8 cellular contexts compared by ENCODE assay signal in genomic region chr17:27353469-27354050, GRCh38. TPM values are rescaled to one million over a fixed set of nuclear protein-coding genes. Genes with fewer than 3 reads are reported as not detected.
DNase-seq lines count a peak whose midpoint lies in the region; ATAC-seq and TF ChIP-seq lines count a peak whose summit lies in the region.

No MANE protein-coding gene starts in this region.

- H3K4me3 ChIP-seq in MG63 (peak overlapping the region; percentile 69), thoracic aorta (peak overlapping the region; percentile 82)

- peak overlapping the region; percentile 97 for H3K27ac Mint-ChIP-seq in activated naive CD4-positive, alpha-beta T cell treated with anti-CD3 and anti-CD28 coated beads, Interleukin-2, amount 50 U/mL, for 24 hours
- peak overlapping the region; percentile 84 for H3K27ac Mint-ChIP-seq in osteocyte (ENCODE audit: unreplicated experiment)

- peak; percentile 98 for TF ChIP-seq CTCF in osteocyte (IDR thresholded peaks at IDR 0.05)
- peak; percentile 97 for TF ChIP-seq CTCF in thoracic aorta (IDR thresholded peaks at IDR 0.05)

- H3K4me1 Mint-ChIP-seq in activated naive CD4-positive, alpha-beta T cell treated with anti-CD3 and anti-CD28 coated beads, Interleukin-2, amount 50 U/mL, for 24 hours: peaks cover 22% of the 10 kb centered on the region
- H3K4me1 Mint-ChIP-seq in osteocyte (ENCODE audit: unreplicated experiment): peaks cover 36% of the 10 kb centered on the region

- H3K36me3 ChIP-seq in MG63: no peaks in the 10 kb centered on the region
- no peaks in the 10 kb centered on the region for H3K36me3 ChIP-seq in thoracic aorta

- no peaks in the 10 kb centered on the region for H3K27me3 Mint-ChIP-seq in activated naive CD4-positive, alpha-beta T cell treated with anti-CD3 and anti-CD28 coated beads, Interleukin-2, amount 50 U/mL, for 24 hours
- no peaks in the 10 kb centered on the region for H3K27me3 Mint-ChIP-seq in osteocyte (ENCODE audit: unreplicated experiment)

- H3K4me3 Mint-ChIP-seq in activated naive CD4-positive, alpha-beta T cell treated with anti-CD3 and anti-CD28 coated beads, Interleukin-2, amount 50 U/mL, for 24 hours: peak overlapping the region; percentile 84
- peak overlapping the region; percentile 78 for H3K4me3 Mint-ChIP-seq in osteocyte (ENCODE audit: unreplicated experiment)

- no peaks in the 10 kb centered on the region for H3K27me3 ChIP-seq in MG63
- H3K27me3 ChIP-seq in thoracic aorta (replicated peaks; ENCODE audit: insufficient read depth): no peaks in the 10 kb centered on the region

- H3K36me3 Mint-ChIP-seq in activated naive CD4-positive, alpha-beta T cell treated with anti-CD3 and anti-CD28 coated beads, Interleukin-2, amount 50 U/mL, for 24 hours: no peaks in the 10 kb centered on the region
- no peaks in the 10 kb centered on the region for H3K36me3 Mint-ChIP-seq in osteocyte (ENCODE audit: unreplicated experiment)

- H3K9me3 Mint-ChIP-seq in activated naive CD4-positive, alpha-beta T cell treated with anti-CD3 and anti-CD28 coated beads, Interleukin-2, amount 50 U/mL, for 24 hours: no peaks in the 10 kb centered on the region
- H3K9me3 Mint-ChIP-seq in osteocyte (ENCODE audit: unreplicated experiment): peaks cover 3% of the 10 kb centered on the region

- H3K27ac ChIP-seq in thoracic aorta: peak overlapping the region; percentile 89 to 94

- no peaks in the 10 kb centered on the region for H3K9me3 ChIP-seq in MG63
- no peaks in the 10 kb centered on the region for H3K9me3 ChIP-seq in thoracic aorta

- peak; percentile 98 for ATAC-seq in thoracic aorta (ENCODE audit: insufficient number of reproducible peaks, low FRiP score, low read depth)

- DNase-seq in GM04503 (ENCODE audit: low read depth) (peak; percentile 46), HCEC 1CT (peak; percentile 90), MG63 (peak; percentile 95), SK-N-DZ (ENCODE audit: low spot score) (peak; percentile 89), glomerular visceral epithelial cell (ENCODE audit: extremely low spot score) (peak; percentile 98), osteocyte (ENCODE audit: extremely low spot score, unreplicated experiment) (peak; percentile 98), thoracic aorta (ENCODE audit: low spot score) (peak; percentile 81)

- peaks cover 8 to 12% of the 10 kb centered on the region in 2 donors for H3K4me1 ChIP-seq in thoracic aorta (ENCODE audit: control insufficient read depth in 1 of 2, low read depth in 2 of 2)

RNA-seq across cellular contexts. Expression of gene WSB1, which starts 59.6 kb away (rescaled TPM):
- 46.4 and 76.4 TPM in 2 replicates for total RNA-seq in MG63 (2014; rRNA removed; shearing (Covaris generic); ENCODE audit: low replicate concordance)
- polyA plus RNA-seq in SK-N-DZ (2014; cell fraction: cytosol; rRNA removed): 144 and 167 TPM in 2 replicates
- 401 and 428 TPM in 2 replicates for polyA plus RNA-seq in SK-N-DZ (2014; cell fraction: nucleus; rRNA removed)
- 168 and 179 TPM in 2 replicates for total RNA-seq in osteocyte
- total RNA-seq in thoracic aorta: 100 to 1,000 TPM; 214 to 284 TPM

Comparison
In these comparisons a context has a peak if more than half of its experiments do, and no peak if none do; other contexts are left out.
1. Peak in every context shown above with its lines: DNase-seq, ATAC-seq, H3K4me3 ChIP-seq and H3K27ac ChIP-seq.
2. DNase-seq: peak in every context shown above with its lines; median percentile 98 in glomerular visceral epithelial cell; 98 in osteocyte; 95 in MG63; 90 in HCEC 1CT; 89 in SK-N-DZ; 81 in thoracic aorta; 46 in GM04503.